ENCODE assay signal across 6 cellular contexts in genomic region chr2:56175779-56176178, GRCh38. TPM values are rescaled to one million over a fixed set of nuclear protein-coding genes. Genes with fewer than 3 reads are reported as not detected.
"Had no signal": no experiment of that assay in that cellular context is flagged by ENCODE, and none has a peak within 500 bp of the region (broad histone marks: within the 10 kb centered on the region; RNA-seq: fewer than 3 reads in every experiment).

No MANE protein-coding gene starts in this region.

- H3K4me3 Mint-ChIP-seq: GM23338, H9 had no signal

- H3K27ac Mint-ChIP-seq: GM23338, H9 had no signal

- H3K4me1 Mint-ChIP-seq: H9 had no signal

- H3K4me3 ChIP-seq: GM23338, K562 had no signal

- DNase-seq: H9, HCEC 1CT, IMR-90 had no signal

RNA-seq across cellular contexts. Expression of gene CCDC85A, which starts 8.0 kb away (rescaled TPM):
- total RNA-seq: H1 had no signal
